Comparison of ENCODE assay signal across 15 cellular contexts in the genomic region with DNA sequence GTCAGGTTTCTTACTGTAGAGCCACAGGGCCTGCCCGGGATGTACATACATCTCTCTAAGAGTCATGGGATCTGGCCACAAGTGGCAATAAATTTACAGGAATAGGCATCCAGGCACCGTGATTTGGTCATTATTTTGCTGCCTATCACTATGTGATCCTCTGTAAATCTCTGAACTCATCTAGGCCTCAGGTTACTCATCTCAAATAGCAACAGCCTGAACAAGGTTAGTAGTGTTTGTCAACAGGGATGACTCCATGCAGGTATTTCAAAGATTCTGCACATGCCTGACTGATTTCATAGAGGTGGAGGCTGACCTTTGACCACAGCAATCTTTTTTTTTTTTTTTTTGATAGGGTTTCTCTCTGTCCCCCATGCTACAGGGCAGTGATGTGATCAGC.
DNase-seq lines count a peak whose midpoint lies in the region; TF ChIP-seq lines count a peak whose summit lies in the region.
"Had no signal": no experiment of that assay in that cellular context is flagged by ENCODE, and none has a peak within 500 bp of the region (broad histone marks: within the 10 kb centered on the region; RNA-seq: fewer than 3 reads in every experiment).

No MANE protein-coding gene starts in this region.

- H3K4me1 Mint-ChIP-seq in nephron progenitor cell = peaks cover 48% of the 10 kb centered on the region

- DNase-seq in HK-2 (ENCODE audit: unreplicated experiment) = peak; percentile 65
- peak; percentile 12 for DNase-seq in RKO (ENCODE audit: low spot score)
- peak; percentile 66 for DNase-seq in kidney glomerular epithelial cell (lab: John Stamatoyannopoulos, UW)
- DNase-seq in pons (ENCODE audit: low spot score) = no peak
- DNase-seq in UCSD-AML1 (lab: John Stamatoyannopoulos, UW; ENCODE audit: unreplicated experiment) = no peak
- DNase-seq in suprapubic skin (ENCODE audit: low spot score in 2 of 2) = no peak
- DNase-seq in nephron progenitor cell = no peak
- DNase-seq: activated naive CD4-positive, alpha-beta T cell treated with anti-CD3 and anti-CD28 coated beads, Interleukin-2, amount 10 ng/mL, durations not matched to agents 7 days and 5 days; effector memory CD4-positive, alpha-beta T cell; immature natural killer cell; NK-92 treated with Interleukin-12 subunit alpha and Interleukin-12 subunit beta, amount 100 ng/mL, for 24 hours had no signal

- peak overlapping the region; percentile 46; the same call in 1 of the 2 replicates for H3K27ac ChIP-seq in 22Rv1
- H3K27ac ChIP-seq in suprapubic skin = no peak overlapping the region
- H3K27ac ChIP-seq: SK-N-MC, thoracic aorta had no signal

- no peaks in the 10 kb centered on the region for H3K9me3 ChIP-seq in suprapubic skin
- H3K9me3 ChIP-seq: thoracic aorta had no signal

- TF ChIP-seq CTCF in 22Rv1 (IDR thresholded peaks at IDR 0.05) (no peak), suprapubic skin (IDR thresholded peaks at IDR 0.05) (no peak), nephron progenitor cell (IDR thresholded peaks at IDR 0.05) (no peak)

- 87% methylated on average over 2 of the region's 2 CpGs for WGBS in suprapubic skin

- no peaks in the 10 kb centered on the region for H3K36me3 ChIP-seq in suprapubic skin
- H3K36me3 ChIP-seq: thoracic aorta had no signal

- peaks cover 7% of the 10 kb centered on the region for H3K27me3 Mint-ChIP-seq in nephron progenitor cell (ENCODE audit: low read depth, poor library complexity)
- H3K27me3 Mint-ChIP-seq: activated naive CD4-positive, alpha-beta T cell treated with anti-CD3 and anti-CD28 coated beads, Interleukin-2, amount 10 ng/mL, durations not matched to agents 7 days and 5 days; progenitor cell of endocrine pancreas had no signal

- H3K4me3 ChIP-seq in suprapubic skin = no peak overlapping the region
- H3K4me3 ChIP-seq: SK-N-MC, thoracic aorta had no signal

- H3K27ac Mint-ChIP-seq in nephron progenitor cell = no peak overlapping the region
- H3K27ac Mint-ChIP-seq: activated naive CD4-positive, alpha-beta T cell treated with anti-CD3 and anti-CD28 coated beads, Interleukin-2, amount 10 ng/mL, durations not matched to agents 7 days and 5 days; immature natural killer cell had no signal

- no peaks in the 10 kb centered on the region for H3K27me3 ChIP-seq in suprapubic skin

- no peaks in the 10 kb centered on the region for H3K36me3 Mint-ChIP-seq in nephron progenitor cell (ENCODE audit: low read depth)
- H3K36me3 Mint-ChIP-seq: immature natural killer cell had no signal

- TF ChIP-seq POLR2A in suprapubic skin (IDR thresholded peaks at IDR 0.05) = no peak

- peaks cover 7% of the 10 kb centered on the region for H3K4me1 ChIP-seq in suprapubic skin

- peaks cover 6% of the 10 kb centered on the region for H3K9me3 Mint-ChIP-seq in nephron progenitor cell
- H3K9me3 Mint-ChIP-seq: immature natural killer cell had no signal

- TF ChIP-seq EP300 in suprapubic skin (IDR thresholded peaks at IDR 0.05) = no peak

- H3K4me3 Mint-ChIP-seq in nephron progenitor cell = no peak overlapping the region
- H3K4me3 Mint-ChIP-seq: activated naive CD4-positive, alpha-beta T cell treated with anti-CD3 and anti-CD28 coated beads, Interleukin-2, amount 10 ng/mL, durations not matched to agents 7 days and 5 days; immature natural killer cell had no signal

Comparison
In these comparisons a context has a peak if more than half of its experiments do, and no peak if none do; other contexts are left out.
1. DNase-seq: peak in HK-2 (single experiment), RKO (single experiment) and kidney glomerular epithelial cell (single experiment); none in pons (single experiment), UCSD-AML1 (single experiment), suprapubic skin (0 of 2) and nephron progenitor cell (single experiment).